In the genomic region with DNA sequence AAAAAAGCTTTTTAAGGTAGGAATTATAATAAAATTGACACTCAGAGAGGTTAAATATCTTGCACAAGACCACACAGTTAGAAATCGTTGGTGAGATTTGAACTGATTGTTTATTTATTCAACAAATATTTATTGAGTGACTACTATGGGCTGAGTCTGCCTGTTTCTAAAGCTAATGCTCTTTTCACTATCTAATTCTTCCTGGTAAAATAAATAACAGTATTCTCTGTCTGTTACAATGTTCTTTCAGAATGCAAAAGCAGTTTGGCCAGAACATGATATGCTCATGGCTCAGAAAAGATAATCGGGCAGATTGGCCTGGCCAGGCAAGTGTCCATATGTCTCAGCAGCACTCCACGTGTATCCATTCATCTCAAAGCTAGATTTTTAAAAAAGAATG, we compare ENCODE assay signal across 16 cellular contexts.
DNase-seq lines count a peak whose midpoint lies in the region; ATAC-seq and TF ChIP-seq lines count a peak whose summit lies in the region.
"Had no signal": no experiment of that assay in that cellular context is flagged by ENCODE, and none has a peak within 500 bp of the region (broad histone marks: within the 10 kb centered on the region; RNA-seq: fewer than 3 reads in every experiment).

No MANE protein-coding gene starts in this region.

- H3K79me2 ChIP-seq in GM23248 (ENCODE audit: insufficient read depth) = no peaks in the 10 kb centered on the region

- in situ Hi-C loops in GM23248 (cut with MboI) = no loop called here
- in situ Hi-C loops in Panc1 (cut with HindIII; ENCODE audit: low pct_unique_long_range_greater_than_20kb, low sequenced_read_pairs) = no loop called here

- H3K27me3 ChIP-seq in GM23248 (replicated peaks; ENCODE audit: insufficient read depth) (no peaks in the 10 kb centered on the region), Panc1 (ENCODE audit: control insufficient read depth, insufficient read depth, low read length) (no peaks in the 10 kb centered on the region), rectal smooth muscle tissue (ENCODE audit: control insufficient read depth, insufficient read depth, low read length) (no peaks in the 10 kb centered on the region)
- H3K27me3 ChIP-seq: gastroesophageal sphincter, spleen had no signal

- no peak for TF ChIP-seq CTCF in Panc1 (IDR thresholded peaks at IDR 0.05)

- H3K36me3 Mint-ChIP-seq in natural killer cell treated with Interleukin-12 subunit alpha and Interleukin-12 subunit beta and Interleukin-15 and Interleukin-18, amount 100 ng/mL, for 72 hours = no peaks in the 10 kb centered on the region

- H3K4me1 Mint-ChIP-seq in natural killer cell treated with Interleukin-12 subunit alpha and Interleukin-12 subunit beta and Interleukin-15 and Interleukin-18, amount 100 ng/mL, for 72 hours (ENCODE audit: low read depth in 2 of 2) = peaks cover 4 to 6% of the 10 kb centered on the region in 2 donors

- H3K4me2 ChIP-seq in GM23248 (ENCODE audit: unreplicated experiment) = no peak overlapping the region
- H3K4me2 ChIP-seq: SK-N-SH had no signal

- no peaks in the 10 kb centered on the region for H4K20me1 ChIP-seq in GM23248 (ENCODE audit: insufficient read depth)

- H3K9me3 Mint-ChIP-seq in natural killer cell treated with Interleukin-12 subunit alpha and Interleukin-12 subunit beta and Interleukin-15 and Interleukin-18, amount 100 ng/mL, for 72 hours = peaks cover 4% of the 10 kb centered on the region

- no peaks in the 10 kb centered on the region for H3K9me2 ChIP-seq in GM23248 (ENCODE audit: insufficient read depth)
- H3K9me2 ChIP-seq: SK-N-SH had no signal

- TF ChIP-seq POLR2A in erythroblast (IDR thresholded peaks at IDR 0.05; ENCODE audit: low read length) = no peak

- intact Hi-C loops in Panc1 (cut with micrococcal nuclease; ENCODE audit: unreplicated experiment) = no loop called here

- H3K9ac ChIP-seq in GM23248 = no peak overlapping the region
- H3K9ac ChIP-seq in rectal smooth muscle tissue (ENCODE audit: low read length) = no peak overlapping the region
- H3K9ac ChIP-seq: SK-N-SH had no signal

- POLR2A ChIA-PET in Panc1 (lab: Charles Lee) = no interaction called here

- peaks cover 10% of the 10 kb centered on the region; the same call in 1 of the 2 replicates for H3F3A ChIP-seq in GM23248 (ENCODE audit: insufficient read depth)

- 68 to 69% methylated on average over 3 of the region's 3 CpGs for WGBS in GM23248 (ENCODE audit: low coverage in 1 of 2, low lambda C conversion rate in 2 of 2, missing lambda C conversion rate in 2 of 2), 2 experiments

- H3K36me3 ChIP-seq in GM23248 (ENCODE audit: low read depth) (no peaks in the 10 kb centered on the region), Panc1 (ENCODE audit: control insufficient read depth, insufficient read depth, low read length) (no peaks in the 10 kb centered on the region), rectal smooth muscle tissue (ENCODE audit: control insufficient read depth, insufficient read depth, low read length) (no peaks in the 10 kb centered on the region)
- H3K36me3 ChIP-seq: gastroesophageal sphincter, spleen had no signal

- H2AFZ ChIP-seq in GM23248 = no peak overlapping the region

- peaks cover 43% of the 10 kb centered on the region for H3K4me1 ChIP-seq in GM23248 (ENCODE audit: insufficient read depth)
- peaks cover 29% of the 10 kb centered on the region for H3K4me1 ChIP-seq in Panc1 (ENCODE audit: control insufficient read depth, insufficient read depth, low read length)
- peaks cover 15% of the 10 kb centered on the region for H3K4me1 ChIP-seq in rectal smooth muscle tissue (ENCODE audit: control insufficient read depth, insufficient read depth, low read length)

- H3K27ac ChIP-seq in GM23248 = no peak overlapping the region
- peak overlapping the region; percentile 77 for H3K27ac ChIP-seq in Panc1 (ENCODE audit: low read length)
- peak overlapping the region; percentile 67 for H3K27ac ChIP-seq in rectal smooth muscle tissue (ENCODE audit: low read depth, low read length)
- H3K27ac ChIP-seq: spleen had no signal

- no peak overlapping the region for H3K4me3 ChIP-seq in GM23248
- no peak overlapping the region for H3K4me3 ChIP-seq in Panc1 (ENCODE audit: low read depth in 2 of 2, low read length in 2 of 2)
- no peak overlapping the region for H3K4me3 ChIP-seq in rectal smooth muscle tissue (ENCODE audit: low read length)
- H3K4me3 ChIP-seq: spleen had no signal

- no peak overlapping the region for H3K4me3 Mint-ChIP-seq in natural killer cell treated with Interleukin-12 subunit alpha and Interleukin-12 subunit beta and Interleukin-15 and Interleukin-18, amount 100 ng/mL, for 72 hours

- ATAC-seq in Panc1 = peak; percentile 69
- ATAC-seq in natural killer cell treated with Interleukin-12 subunit alpha and Interleukin-12 subunit beta and Interleukin-15 and Interleukin-18, amount 100 ng/mL, for 72 hours = no peak
- no peak for ATAC-seq in GM18519 (IDR thresholded peaks at IDR 0.05; ENCODE audit: low FRiP score, unreplicated experiment)
- ATAC-seq: gastroesophageal sphincter had no signal

- peak; percentile 13 for DNase-seq in GM23248
- DNase-seq in Panc1 (ENCODE audit: low read depth, low spot score) = no peak
- peak; percentile 61 for DNase-seq in fibroblast of gingiva (ENCODE audit: low read depth)
- DNase-seq in erythroblast (lab: John Stamatoyannopoulos, UW) = no peak
- no peak for DNase-seq in natural killer cell treated with Interleukin-12 subunit alpha and Interleukin-12 subunit beta and Interleukin-15 and Interleukin-18, amount 100 ng/mL, for 72 hours (ENCODE audit: low spot score)
- DNase-seq: activated gamma-delta T cell treated with Interleukin-2 at 50 U/mL for 16 hours; KBM-7; NCI-H226; occipital lobe; OCI-M1; SK-N-SH; spleen; stimulated activated naive CD4-positive, alpha-beta T cell treated with Interleukin-2 at 50 U/mL for 16 hours had no signal

- no peak overlapping the region for H3K27ac Mint-ChIP-seq in natural killer cell treated with Interleukin-12 subunit alpha and Interleukin-12 subunit beta and Interleukin-15 and Interleukin-18, amount 100 ng/mL, for 72 hours

- BruUV-seq in Panc1 (replicated peaks; lab: Mats Ljungman, UMichigan) = no TSS peak

- H3K27me3 Mint-ChIP-seq in natural killer cell treated with Interleukin-12 subunit alpha and Interleukin-12 subunit beta and Interleukin-15 and Interleukin-18, amount 100 ng/mL, for 72 hours = no peaks in the 10 kb centered on the region

- CTCF ChIA-PET in Panc1 (lab: Charles Lee) = no interaction called here

- no peaks in the 10 kb centered on the region for H3K9me3 ChIP-seq in GM23248 (ENCODE audit: low read depth)
- no peaks in the 10 kb centered on the region for H3K9me3 ChIP-seq in Panc1 (ENCODE audit: control insufficient read depth, insufficient read depth, low read depth, low read length)
- H3K9me3 ChIP-seq: gastroesophageal sphincter, SK-N-SH, spleen had no signal

Comparison
In these comparisons a context has a peak if more than half of its experiments do, and no peak if none do; other contexts are left out.
1. DNase-seq: peak in GM23248 (single experiment) and fibroblast of gingiva (single experiment); none in Panc1 (single experiment), erythroblast (0 of 2) and natural killer cell treated with Interleukin-12 subunit alpha and Interleukin-12 subunit beta and Interleukin-15 and Interleukin-18, amount 100 ng/mL, for 72 hours (single experiment).